11 cellular contexts compared by ENCODE assay signal in genomic region chr20:62832951-62833391, GRCh38. TPM values are rescaled to one million over a fixed set of nuclear protein-coding genes. Genes with fewer than 3 reads are reported as not detected.
DNase-seq lines count a peak whose midpoint lies in the region; ATAC-seq and TF ChIP-seq lines count a peak whose summit lies in the region.
"Had no signal": no experiment of that assay in that cellular context is flagged by ENCODE, and none has a peak within 500 bp of the region (broad histone marks: within the 10 kb centered on the region; RNA-seq: fewer than 3 reads in every experiment).

No MANE protein-coding gene starts in this region.

- ATAC-seq in GM21723 (IDR thresholded peaks at IDR 0.05; ENCODE audit: unreplicated experiment) (peak; percentile 20), left colon (peak; percentile 17), HG03342 (IDR thresholded peaks at IDR 0.05; ENCODE audit: unreplicated experiment) (no peak)

- no peak overlapping the region for H2AFZ ChIP-seq in OCI-LY1 (ENCODE audit: low read length)

- TF ChIP-seq CTCF in OCI-LY1 (IDR thresholded peaks at IDR 0.05; ENCODE audit: low read length), result no peak

- no peaks in the 10 kb centered on the region for H3K9me2 ChIP-seq in OCI-LY1 (ENCODE audit: low read depth, low read length)

- H3K27me3 ChIP-seq in OCI-LY1 (ENCODE audit: insufficient read depth, low read length), result peaks cover 10% of the 10 kb centered on the region; the same call in 1 of the 2 replicates
- H3K27me3 ChIP-seq in effector memory CD4-positive, alpha-beta T cell (replicated peaks; ENCODE audit: control insufficient read depth, insufficient read depth, low read length, poor library complexity, severe bottlenecking), result no peaks in the 10 kb centered on the region

- H3K27ac ChIP-seq in OCI-LY1 (ENCODE audit: low read depth, low read length, poor library complexity, severe bottlenecking), result peak overlapping the region; percentile 87
- H3K27ac ChIP-seq in effector memory CD4-positive, alpha-beta T cell (ENCODE audit: insufficient read depth, low read length, poor library complexity, severe bottlenecking), result no peak overlapping the region
- H3K27ac ChIP-seq: epithelial cell of prostate had no signal

- no peaks in the 10 kb centered on the region for H4K20me1 ChIP-seq in OCI-LY1 (ENCODE audit: insufficient read depth, low read length)

- peak overlapping the region; percentile 66 for H3K4me2 ChIP-seq in OCI-LY1 (ENCODE audit: low read length)

- no peaks in the 10 kb centered on the region for H3F3A ChIP-seq in OCI-LY1 (ENCODE audit: insufficient read depth, low read length)

- H3K9ac ChIP-seq in OCI-LY1 (ENCODE audit: low read length), result peak overlapping the region; percentile 50

- intact Hi-C loops in left colon (cut with DNase I, micrococcal nuclease), result no loop called here

- peaks cover 38% of the 10 kb centered on the region for H3K4me1 ChIP-seq in OCI-LY1 (ENCODE audit: insufficient read depth, low read length, severe bottlenecking)
- H3K4me1 ChIP-seq in effector memory CD4-positive, alpha-beta T cell (ENCODE audit: control insufficient read depth, insufficient read depth, low read length, poor library complexity, severe bottlenecking), result no peaks in the 10 kb centered on the region

- H3K79me2 ChIP-seq in OCI-LY1 (ENCODE audit: insufficient read depth, low read length), result no peaks in the 10 kb centered on the region

- DNase-seq in CD1c-positive myeloid dendritic cell (ENCODE audit: extremely low spot score) (peak; percentile 56), left colon (peak in 1 of 2 donors; percentile 38), GDM1 (lab: John Stamatoyannopoulos, UW) (no peak), NCI-H1105 (lab: John Stamatoyannopoulos, UW) (no peak)
- no peak for DNase-seq in effector memory CD4-positive, alpha-beta T cell
- DNase-seq: Caco-2 had no signal

- peak overlapping the region; percentile 56 for H3K4me3 ChIP-seq in OCI-LY1 (ENCODE audit: low read depth, low read length, poor library complexity, severe bottlenecking)
- no peak overlapping the region for H3K4me3 ChIP-seq in effector memory CD4-positive, alpha-beta T cell (ENCODE audit: insufficient read depth, low read depth, low read length, poor library complexity, severe bottlenecking)

- H3K36me3 ChIP-seq in OCI-LY1 (ENCODE audit: insufficient read depth, low read length), result 0 out of 2 replicates have a peak, but pooled peaks cover 3% of the 10 kb centered on the region
- no peaks in the 10 kb centered on the region for H3K36me3 ChIP-seq in effector memory CD4-positive, alpha-beta T cell (ENCODE audit: control insufficient read depth, insufficient read depth, low read length)

- H3K9me3 ChIP-seq in OCI-LY1 (ENCODE audit: low read length), result no peaks in the 10 kb centered on the region
- no peaks in the 10 kb centered on the region for H3K9me3 ChIP-seq in effector memory CD4-positive, alpha-beta T cell (ENCODE audit: control insufficient read depth, low read length)
- H3K9me3 ChIP-seq: Caco-2 had no signal

RNA-seq across cellular contexts. Expression of gene COL9A3, which starts 16.1 kb away (rescaled TPM):
- total RNA-seq in left colon, result 1 to 10 TPM; 2.3 to 2.8 TPM
- total RNA-seq: activated T-helper 1 cell treated with anti-CD3 and anti-CD28 coated beads, Interleukin-12 subunit alpha, Interleukin-12 subunit beta, Interleukin-2, Interleukin-4 antibody, amounts not matched to agents 30 ng/mL and 10 ng/mL and 1 ng/mL, durations not matched to agents 14 hours and 24 hours and 36 hours had no signal

RNA-seq across cellular contexts. Expression of gene OGFR, which starts 28.3 kb away (rescaled TPM):
- 10 to 100 TPM; 39.5 to 41.0 TPM for total RNA-seq in left colon

RNA-seq across cellular contexts. Expression of gene TCFL5, which starts 28.7 kb away (rescaled TPM):
- total RNA-seq in left colon, result 1 to 10 TPM; 5.9 to 6.5 TPM

RNA-seq across cellular contexts. Expression of gene MRGBP, which starts 36.7 kb away (rescaled TPM):
- 10 to 100 TPM in 1 of 2 donors, 1 to 10 TPM in 1; 8.1 to 10.6 TPM for total RNA-seq in left colon
